ENCODE assay signal across 1 cellular context in the genomic region with DNA sequence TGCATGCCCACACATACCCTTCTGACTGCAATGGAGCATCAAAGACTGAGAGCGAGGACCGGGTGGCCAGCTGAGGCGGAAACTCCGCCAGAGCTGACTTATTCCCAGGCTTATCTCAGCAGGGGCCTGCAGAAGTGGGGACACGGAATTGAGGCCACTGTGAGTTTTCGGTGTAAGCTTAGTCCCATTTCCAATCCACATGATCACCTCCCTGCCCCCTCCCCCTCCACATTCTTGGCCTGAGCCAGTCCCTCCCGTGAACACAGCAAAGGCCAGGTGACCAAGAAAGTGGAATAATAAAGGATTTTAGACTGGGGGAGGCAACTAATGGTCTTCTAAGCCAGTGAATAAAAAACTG.
TF ChIP-seq lines count a peak whose summit lies in the region.

No MANE protein-coding gene starts in this region.

TF ChIP-seq in GM23338, 12 proteins besides CTCF, POLR2A, EP300 and RAD21 (continued from another document):
- TF ChIP-seq, protein P1, sequence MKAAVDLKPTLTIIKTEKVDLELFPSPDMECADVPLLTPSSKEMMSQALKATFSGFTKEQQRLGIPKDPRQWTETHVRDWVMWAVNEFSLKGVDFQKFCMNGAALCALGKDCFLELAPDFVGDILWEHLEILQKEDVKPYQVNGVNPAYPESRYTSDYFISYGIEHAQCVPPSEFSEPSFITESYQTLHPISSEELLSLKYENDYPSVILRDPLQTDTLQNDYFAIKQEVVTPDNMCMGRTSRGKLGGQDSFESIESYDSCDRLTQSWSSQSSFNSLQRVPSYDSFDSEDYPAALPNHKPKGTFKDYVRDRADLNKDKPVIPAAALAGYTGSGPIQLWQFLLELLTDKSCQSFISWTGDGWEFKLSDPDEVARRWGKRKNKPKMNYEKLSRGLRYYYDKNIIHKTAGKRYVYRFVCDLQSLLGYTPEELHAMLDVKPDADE (IDR thresholded peaks at IDR 0.05), result no peak
- TF ChIP-seq EZH2 (IDR thresholded peaks at IDR 0.05; ENCODE audit: low read depth, unreplicated experiment), result no peak
- no peak for TF ChIP-seq JUNB (IDR thresholded peaks at IDR 0.05; ENCODE audit: unreplicated experiment)
- no peak for TF ChIP-seq NANOG (IDR thresholded peaks at IDR 0.05; ENCODE audit: borderline replicate concordance)
- no peak for TF ChIP-seq POLR2AphosphoS5 (IDR thresholded peaks at IDR 0.05; ENCODE audit: low read depth)
- TF ChIP-seq EZH2phosphoT487 (IDR thresholded peaks at IDR 0.05; ENCODE audit: unreplicated experiment), result no peak
